Comparison of ENCODE assay signal across 1 cellular context in the genomic region with DNA sequence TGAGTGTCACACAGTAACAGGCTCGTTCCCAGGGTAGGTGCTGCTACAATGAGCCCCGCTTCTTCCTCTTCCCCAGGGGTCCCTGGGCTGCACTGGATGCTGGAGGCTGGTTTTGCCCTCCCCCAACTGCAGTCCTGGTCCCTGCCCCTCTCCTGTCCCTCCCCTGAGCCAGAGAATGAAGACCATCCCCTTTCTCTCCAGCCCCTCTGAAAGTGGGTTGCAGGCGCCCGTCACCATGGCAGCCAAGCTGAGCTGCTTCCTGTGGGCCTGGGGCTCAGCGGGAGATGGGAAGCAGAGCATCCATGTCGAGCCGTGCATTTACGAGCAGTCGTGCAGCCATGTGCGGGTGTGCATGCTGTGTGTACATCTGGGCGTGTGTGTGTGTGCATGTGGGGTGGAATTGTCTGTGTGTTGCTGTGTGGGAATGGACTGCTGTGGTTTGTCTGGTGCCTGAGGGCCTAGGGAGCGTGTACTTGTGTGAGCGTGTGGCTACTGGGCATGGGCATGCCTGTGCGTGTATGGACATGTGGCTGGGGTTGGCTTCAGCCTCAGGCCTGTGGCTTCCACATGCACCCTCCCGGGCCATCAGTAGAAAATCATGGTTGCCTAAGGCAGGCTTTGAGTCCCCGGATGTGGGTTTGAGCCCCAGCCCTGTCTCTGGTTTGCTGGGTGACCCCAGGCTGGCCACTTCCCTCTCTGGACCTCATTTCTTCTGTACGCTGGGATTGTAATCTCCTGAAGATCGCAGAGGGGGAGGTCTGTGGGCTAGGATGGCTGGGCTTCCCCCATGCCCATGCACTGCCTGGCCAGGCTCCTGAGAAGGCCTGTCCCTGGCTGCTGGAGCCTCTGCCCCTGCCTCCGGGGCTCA.
TF ChIP-seq lines count a peak whose summit lies in the region.

No MANE protein-coding gene starts in this region.

TF ChIP-seq in K562, 482 proteins besides CTCF, POLR2A, EP300 and RAD21 (continued from another document):
- TF ChIP-seq, protein P1, sequence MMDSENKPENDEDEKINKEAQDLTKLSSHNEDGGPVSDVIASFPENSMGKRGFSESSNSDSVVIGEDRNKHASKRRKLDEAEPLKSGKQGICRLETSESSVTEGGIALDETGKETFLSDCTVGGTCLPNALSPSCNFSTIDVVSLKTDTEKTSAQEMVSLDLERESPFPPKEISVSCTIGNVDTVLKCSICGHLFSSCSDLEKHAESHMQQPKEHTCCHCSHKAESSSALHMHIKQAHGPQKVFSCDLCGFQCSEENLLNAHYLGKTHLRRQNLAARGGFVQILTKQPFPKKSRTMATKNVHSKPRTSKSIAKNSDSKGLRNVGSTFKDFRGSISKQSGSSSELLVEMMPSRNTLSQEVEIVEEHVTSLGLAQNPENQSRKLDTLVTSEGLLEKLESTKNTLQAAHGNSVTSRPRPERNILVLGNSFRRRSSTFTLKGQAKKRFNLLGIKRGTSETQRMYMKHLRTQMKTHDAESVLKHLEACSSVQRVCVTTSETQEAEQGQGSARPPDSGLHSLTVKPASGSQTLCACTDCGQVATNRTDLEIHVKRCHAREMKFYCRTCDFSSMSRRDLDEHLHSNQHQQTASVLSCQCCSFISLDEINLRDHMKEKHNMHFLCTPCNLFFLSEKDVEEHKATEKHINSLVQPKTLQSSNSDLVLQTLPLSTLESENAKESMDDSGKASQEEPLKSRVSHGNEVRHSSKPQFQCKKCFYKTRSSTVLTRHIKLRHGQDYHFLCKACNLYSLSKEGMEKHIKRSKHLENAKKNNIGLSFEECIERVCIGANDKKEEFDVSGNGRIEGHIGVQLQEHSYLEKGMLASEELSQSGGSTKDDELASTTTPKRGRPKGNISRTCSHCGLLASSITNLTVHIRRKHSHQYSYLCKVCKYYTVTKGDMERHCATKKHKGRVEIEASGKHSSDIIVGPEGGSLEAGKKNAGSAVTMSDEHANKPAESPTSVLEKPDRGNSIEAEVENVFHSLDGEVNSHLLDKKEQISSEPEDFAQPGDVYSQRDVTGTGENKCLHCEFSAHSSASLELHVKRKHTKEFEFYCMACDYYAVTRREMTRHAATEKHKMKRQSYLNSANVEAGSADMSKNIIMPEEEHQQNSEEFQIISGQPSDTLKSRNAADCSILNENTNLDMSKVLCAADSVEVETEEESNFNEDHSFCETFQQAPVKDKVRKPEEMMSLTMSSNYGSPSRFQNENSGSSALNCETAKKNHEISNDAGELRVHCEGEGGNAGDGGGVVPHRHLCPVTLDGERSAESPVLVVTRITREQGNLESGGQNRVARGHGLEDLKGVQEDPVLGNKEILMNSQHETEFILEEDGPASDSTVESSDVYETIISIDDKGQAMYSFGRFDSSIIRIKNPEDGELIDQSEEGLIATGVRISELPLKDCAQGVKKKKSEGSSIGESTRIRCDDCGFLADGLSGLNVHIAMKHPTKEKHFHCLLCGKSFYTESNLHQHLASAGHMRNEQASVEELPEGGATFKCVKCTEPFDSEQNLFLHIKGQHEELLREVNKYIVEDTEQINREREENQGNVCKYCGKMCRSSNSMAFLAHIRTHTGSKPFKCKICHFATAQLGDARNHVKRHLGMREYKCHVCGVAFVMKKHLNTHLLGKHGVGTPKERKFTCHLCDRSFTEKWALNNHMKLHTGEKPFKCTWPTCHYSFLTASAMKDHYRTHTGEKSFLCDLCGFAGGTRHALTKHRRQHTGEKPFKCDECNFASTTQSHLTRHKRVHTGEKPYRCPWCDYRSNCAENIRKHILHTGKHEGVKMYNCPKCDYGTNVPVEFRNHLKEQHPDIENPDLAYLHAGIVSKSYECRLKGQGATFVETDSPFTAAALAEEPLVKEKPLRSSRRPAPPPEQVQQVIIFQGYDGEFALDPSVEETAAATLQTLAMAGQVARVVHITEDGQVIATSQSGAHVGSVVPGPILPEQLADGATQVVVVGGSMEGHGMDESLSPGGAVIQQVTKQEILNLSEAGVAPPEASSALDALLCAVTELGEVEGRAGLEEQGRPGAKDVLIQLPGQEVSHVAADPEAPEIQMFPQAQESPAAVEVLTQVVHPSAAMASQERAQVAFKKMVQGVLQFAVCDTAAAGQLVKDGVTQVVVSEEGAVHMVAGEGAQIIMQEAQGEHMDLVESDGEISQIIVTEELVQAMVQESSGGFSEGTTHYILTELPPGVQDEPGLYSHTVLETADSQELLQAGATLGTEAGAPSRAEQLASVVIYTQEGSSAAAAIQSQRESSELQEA (IDR thresholded peaks at IDR 0.05; ENCODE audit: low read depth) = no peak
